In genomic region chr3:53046171-53047170, GRCh38 we compare ENCODE assay signal across 8 cellular contexts. TPM values are rescaled to one million over a fixed set of nuclear protein-coding genes. Genes with fewer than 3 reads are reported as not detected.
DNase-seq lines count a peak whose midpoint lies in the region; ATAC-seq, FAIRE-seq and TF ChIP-seq lines count a peak whose summit lies in the region.

No MANE protein-coding gene starts in this region.

- TF ChIP-seq EP300 in esophagus muscularis mucosa (IDR thresholded peaks at IDR 0.05), result no peak

- WGBS in esophagus muscularis mucosa, result 14% methylated on average over 10 of the region's 113 CpGs

- peak overlapping the region; percentile 92 to 97 (median 94) for H3K4me3 ChIP-seq in esophagus muscularis mucosa

- no peaks in the 10 kb centered on the region for H3K27me3 ChIP-seq in esophagus muscularis mucosa

- H3K27me3 Mint-ChIP-seq in naive B cell, result no peaks in the 10 kb centered on the region

- FAIRE-seq in GM12892 (lab: Jason Lieb, UNC), result peak; percentile 86

- H3K4me3 Mint-ChIP-seq in naive B cell, result peak overlapping the region; percentile 82 to 96 (median 92)

- H3K36me3 ChIP-seq in esophagus muscularis mucosa, result no peaks in the 10 kb centered on the region

- H3K4me1 ChIP-seq in esophagus muscularis mucosa, result peaks cover 6 to 31% (median 25%) of the 10 kb centered on the region in 4 donors

- TF ChIP-seq POLR2A in GM12892 (IDR thresholded peaks at IDR 0.05; ENCODE audit: low read depth, low read length) (no peak), esophagus muscularis mucosa (IDR thresholded peaks at IDR 0.05; ENCODE audit: low read depth) (no peak)

- peak overlapping the region; percentile 93 to 97 (median 94) for H3K27ac Mint-ChIP-seq in naive B cell

- DNase-seq in GM12892 (ENCODE audit: insufficient read length) (peak; percentile 50), NCI-H82 (lab: John Stamatoyannopoulos, UW) (peak; percentile 63), activated T-cell treated with anti-CD3 and anti-CD28 coated beads for 1 hour (ENCODE audit: low read depth) (peak; percentile 50), esophagus muscularis mucosa (ENCODE audit: extremely low spot score) (peak; percentile 94), naive B cell (peak; percentile 81), NCI-H2029 (lab: John Stamatoyannopoulos, UW) (no peak)
- DNase-seq in stimulated activated naive CD4-positive, alpha-beta T cell (lab: John Stamatoyannopoulos, UW), result peak; percentile 42 to 78 (median 61)

- H3K9me3 Mint-ChIP-seq in naive B cell, result no peaks in the 10 kb centered on the region

- peaks cover 16 to 33% (median 21%) of the 10 kb centered on the region in 3 donors for H3K4me1 Mint-ChIP-seq in naive B cell

- ATAC-seq in HG02678 (IDR thresholded peaks at IDR 0.05; ENCODE audit: unreplicated experiment) (peak; percentile 30), naive B cell (ENCODE audit: low read depth in 2 of 2) (peak; percentile 67 to 69)

- H3K36me3 Mint-ChIP-seq in naive B cell, result no peaks in the 10 kb centered on the region

- peak; percentile 41 to 46 (median 44) for TF ChIP-seq CTCF in esophagus muscularis mucosa (IDR thresholded peaks at IDR 0.05)

- H3K9me3 ChIP-seq in esophagus muscularis mucosa, result no peaks in the 10 kb centered on the region

- intact Hi-C loops in esophagus muscularis mucosa (cut with DNase I), result no loop called here

- peak overlapping the region; percentile 91 to 96 (median 93) for H3K27ac ChIP-seq in esophagus muscularis mucosa (replicated peaks in 1 of 4)

RNA-seq across cellular contexts. Expression of gene SFMBT1, which starts 0.6 kb away (rescaled TPM):
- 6.4 TPM for polyA plus RNA-seq in GM12892 (2012; ENCODE audit: missing spikeins)
- 10 to 100 TPM; 15.4 to 27.6 (median 21.4) TPM for total RNA-seq in esophagus muscularis mucosa
- polyA plus RNA-seq in naive B cell (ENCODE audit: low read depth in 6 of 6), result 10 to 100 TPM in 5 of 6 donors, 1 to 10 TPM in 1; 2.2 to 22.5 (median 19.6) TPM
